In the genomic region with DNA sequence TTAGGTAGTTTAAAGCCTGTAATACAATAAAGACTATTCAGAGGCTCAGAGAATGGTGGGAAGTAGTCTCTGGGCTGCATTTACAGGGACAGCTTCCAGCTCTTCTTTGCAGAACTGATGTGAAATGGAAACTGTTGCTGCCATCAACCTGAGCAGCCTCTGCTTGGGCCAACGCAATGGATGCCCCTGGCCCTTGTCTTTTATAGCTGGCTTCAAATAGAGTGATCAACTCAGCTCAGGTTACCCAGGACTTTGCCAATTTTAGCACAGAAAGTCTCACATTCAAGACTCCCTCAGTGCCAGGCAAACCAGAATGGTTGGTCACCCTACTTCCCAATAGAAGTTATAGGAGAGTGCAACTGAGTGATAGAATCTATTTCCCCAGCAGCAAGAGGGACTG, we compare ENCODE assay signal across 34 cellular contexts.
"Had no signal": no experiment of that assay in that cellular context is flagged by ENCODE, and none has a peak within 500 bp of the region (broad histone marks: within the 10 kb centered on the region; RNA-seq: fewer than 3 reads in every experiment).

No MANE protein-coding gene starts in this region.

- H3K9me3 ChIP-seq: MG63 had no signal

- DNase-seq: Karpas-422, Kasumi-1, KG1, MG63, MM.1S, MV-4-11, NCI-H1048, NCI-H1092, NCI-H1092 treated with DMSO at 0.1 percent for 48 hours, NCI-H1105, NCI-H1105 treated with DMSO at 0.1 percent for 48 hours, NCI-H1417, NCI-H1417 treated with DMSO at 0.1 percent for 48 hours, NCI-H1436, NCI-H1436 treated with DMSO at 0.1 percent for 48 hours, NCI-H146, NCI-H1694, NCI-H1694 treated with DMSO at 0.1 percent for 48 hours, NCI-H187, NCI-H187 treated with DMSO at 0.1 percent for 48 hours, NCI-H1930, NCI-H2029, NCI-H2029 treated with DMSO at 0.1 percent for 48 hours, NCI-H2081, NCI-H2081 treated with DMSO at 0.1 percent for 48 hours, NCI-H2107, NCI-H2171, NCI-H2171 treated with DMSO at 0.1 percent for 48 hours, NCI-H2227 treated with DMSO at 0.1 percent for 48 hours, NCI-H345, NCI-H446, NCI-H446 treated with DMSO at 0.1 percent for 48 hours, NCI-H510A had no signal

- H3K36me3 ChIP-seq: MG63 had no signal

- H3K27ac ChIP-seq: KMS-11 had no signal

- H3K4me3 ChIP-seq: MG63 had no signal
